Comparison of ENCODE assay signal across 10 cellular contexts in genomic region chr2:202172439-202173191, GRCh38.
A peak's percentile ranks its signal among the peaks of the same experiment; 100 is the strongest.
DNase-seq lines count a peak whose midpoint lies in the region; ATAC-seq lines count a peak whose summit lies in the region.
"Had no signal": no experiment of that assay in that cellular context is flagged by ENCODE, and none has a peak within 500 bp of the region (broad histone marks: within the 10 kb centered on the region; RNA-seq: fewer than 3 reads in every experiment).

No MANE protein-coding gene starts in this region.

- peaks cover 15% of the 10 kb centered on the region for H3K4me1 Mint-ChIP-seq in activated naive CD8-positive, alpha-beta T cell treated with anti-CD3 and anti-CD28 coated beads, Interleukin-2, amount 10 ng/mL, durations not matched to agents 7 days and 5 days

- H3K27ac Mint-ChIP-seq in activated naive CD8-positive, alpha-beta T cell treated with anti-CD3 and anti-CD28 coated beads, Interleukin-2, amount 10 ng/mL, durations not matched to agents 7 days and 5 days: no peak overlapping the region

- no peak overlapping the region for H3K4me3 Mint-ChIP-seq in activated naive CD8-positive, alpha-beta T cell treated with anti-CD3 and anti-CD28 coated beads, Interleukin-2, amount 10 ng/mL, durations not matched to agents 7 days and 5 days
- H3K4me3 Mint-ChIP-seq: naive thymus-derived CD8-positive, alpha-beta T cell had no signal

- DNase-seq in GM19240 (ENCODE audit: insufficient read length, low spot score) (peak; percentile 31), retina (no peak), NOMO-1 (lab: John Stamatoyannopoulos, UW; ENCODE audit: unreplicated experiment in 2 of 2) (no peak), SHP77 treated with DMSO at 0.1 percent for 48 hours (lab: John Stamatoyannopoulos, UW) (no peak)
- DNase-seq in activated naive CD8-positive, alpha-beta T cell treated with anti-CD3 and anti-CD28 coated beads, Interleukin-2, amount 10 ng/mL, durations not matched to agents 7 days and 5 days: no peak
- peak; percentile 7 for DNase-seq in stimulated activated CD4-positive, alpha-beta T cell treated with anti-CD3 and anti-CD28 coated beads, Interleukin-1b, Interleukin-23, amount 100 ng/mL, for 48 hours
- DNase-seq: naive thymus-derived CD8-positive, alpha-beta T cell had no signal

- no peaks in the 10 kb centered on the region for H3K9me3 Mint-ChIP-seq in activated naive CD8-positive, alpha-beta T cell treated with anti-CD3 and anti-CD28 coated beads, Interleukin-2, amount 10 ng/mL, durations not matched to agents 7 days and 5 days
- H3K9me3 Mint-ChIP-seq: naive thymus-derived CD8-positive, alpha-beta T cell had no signal

- peaks cover 8% of the 10 kb centered on the region for H3K27me3 Mint-ChIP-seq in activated naive CD8-positive, alpha-beta T cell treated with anti-CD3 and anti-CD28 coated beads, Interleukin-2, amount 10 ng/mL, durations not matched to agents 7 days and 5 days

- ATAC-seq in HG03025 (IDR thresholded peaks at IDR 0.05; ENCODE audit: low FRiP score, unreplicated experiment) (peak; percentile 49), GM19467 (IDR thresholded peaks at IDR 0.05; ENCODE audit: unreplicated experiment) (no peak)
- peak; percentile 40 for ATAC-seq in activated naive CD8-positive, alpha-beta T cell treated with anti-CD3 and anti-CD28 coated beads, Interleukin-2, amount 10 ng/mL, durations not matched to agents 7 days and 5 days (ENCODE audit: low read depth)
- ATAC-seq: K562 had no signal

- POLR2A ChIA-PET in activated naive CD8-positive, alpha-beta T cell treated with anti-CD3 and anti-CD28 coated beads, Interleukin-2, amount 10 ng/mL, durations not matched to agents 7 days and 5 days (lab: Charles Lee): no interaction called here

- H3K36me3 Mint-ChIP-seq in activated naive CD8-positive, alpha-beta T cell treated with anti-CD3 and anti-CD28 coated beads, Interleukin-2, amount 10 ng/mL, durations not matched to agents 7 days and 5 days: peaks cover 2% of the 10 kb centered on the region
- H3K36me3 Mint-ChIP-seq: naive thymus-derived CD8-positive, alpha-beta T cell had no signal

Comparison
In these comparisons a context has a peak if more than half of its experiments do, and no peak if none do; other contexts are left out.
1. DNase-seq: peak in GM19240 (single experiment) and stimulated activated CD4-positive, alpha-beta T cell treated with anti-CD3 and anti-CD28 coated beads, Interleukin-1b, Interleukin-23, amount 100 ng/mL, for 48 hours (single experiment); none in activated naive CD8-positive, alpha-beta T cell treated with anti-CD3 and anti-CD28 coated beads, Interleukin-2, amount 10 ng/mL, durations not matched to agents 7 days and 5 days (single experiment), retina (single experiment), NOMO-1 (0 of 2) and SHP77 treated with DMSO at 0.1 percent for 48 hours (single experiment).